16 cellular contexts compared by ENCODE assay signal in genomic region chr20:34712525-34713192, GRCh38. TPM values are rescaled to one million over a fixed set of nuclear protein-coding genes. Genes with fewer than 3 reads are reported as not detected.
DNase-seq lines count a peak whose midpoint lies in the region; ATAC-seq and TF ChIP-seq lines count a peak whose summit lies in the region.
"Had no signal": no experiment of that assay in that cellular context is flagged by ENCODE, and none has a peak within 500 bp of the region (broad histone marks: within the 10 kb centered on the region; RNA-seq: fewer than 3 reads in every experiment).

No MANE protein-coding gene starts in this region.

- TF ChIP-seq CTCF in glutamatergic neuron (IDR thresholded peaks at IDR 0.05; ENCODE audit: partially characterized antibody, unreplicated experiment) (no peak), psoas muscle (IDR thresholded peaks at IDR 0.05) (no peak)

- peaks cover 7% of the 10 kb centered on the region for H3K27me3 Mint-ChIP-seq in activated CD4-positive, alpha-beta T cell treated with anti-CD3 and anti-CD28 coated beads, Interleukin-2, amount 10 ng/mL, durations not matched to agents 24 days and 14 days
- H3K27me3 Mint-ChIP-seq in glutamatergic neuron (ENCODE audit: unreplicated experiment), result peaks cover 4% of the 10 kb centered on the region
- H3K27me3 Mint-ChIP-seq: stimulated activated naive CD8-positive, alpha-beta T cell treated with anti-CD3 and anti-CD28 coated beads, Interleukin-15, Interleukin-2, amounts not matched to agents 100 ng/mL and 50 ng/mL, for 24 hours had no signal

- H3K4me3 ChIP-seq in SJCRH30, result no peak overlapping the region
- no peak overlapping the region for H3K4me3 ChIP-seq in psoas muscle
- H3K4me3 ChIP-seq: dorsolateral prefrontal cortex, upper lobe of left lung had no signal

- peaks cover 20% of the 10 kb centered on the region for H3K4me1 ChIP-seq in SJCRH30
- peaks cover 16% of the 10 kb centered on the region for H3K4me1 ChIP-seq in psoas muscle

- no peak for DNase-seq in activated CD4-positive, alpha-beta T cell treated with anti-CD3 and anti-CD28 coated beads, Interleukin-2, amount 10 ng/mL, durations not matched to agents 24 days and 14 days
- no peak for DNase-seq in activated CD4-positive, alpha-beta T cell treated with anti-CD3 and anti-CD28 coated beads for 1 hour
- no peak for DNase-seq in SJCRH30
- DNase-seq in glutamatergic neuron, result no peak
- DNase-seq in psoas muscle, result no peak
- DNase-seq in AG08395 (ENCODE audit: low spot score), result no peak
- no peak for DNase-seq in GM19240 (ENCODE audit: insufficient read length, low spot score)
- no peak for DNase-seq in HPDE6-E6E7 (ENCODE audit: extremely low spot score)
- DNase-seq: DMS79 treated with DMSO at 0.1 percent for 48 hours, dorsolateral prefrontal cortex, left colon, NCI-H2107, upper lobe of left lung had no signal

- WGBS in psoas muscle, 3 donors, result 70 to 84% (median 74%) methylated on average over 5 of the region's 5 CpGs

- no peak for ATAC-seq in psoas muscle
- ATAC-seq: left colon had no signal

- H3K9me3 ChIP-seq in SJCRH30 (replicated peaks) (no peaks in the 10 kb centered on the region), psoas muscle (no peaks in the 10 kb centered on the region)
- H3K9me3 ChIP-seq: upper lobe of left lung had no signal

- H3K27ac Mint-ChIP-seq in activated CD4-positive, alpha-beta T cell treated with anti-CD3 and anti-CD28 coated beads, Interleukin-2, amount 10 ng/mL, durations not matched to agents 24 days and 14 days, result peak overlapping the region; percentile 37
- H3K27ac Mint-ChIP-seq in glutamatergic neuron (ENCODE audit: unreplicated experiment), result peak overlapping the region; percentile 3
- H3K27ac Mint-ChIP-seq: activated naive CD4-positive, alpha-beta T cell treated with anti-CD3 and anti-CD28 coated beads for 36 hours; stimulated activated naive CD8-positive, alpha-beta T cell treated with anti-CD3 and anti-CD28 coated beads, Interleukin-15, Interleukin-2, amounts not matched to agents 100 ng/mL and 50 ng/mL, for 24 hours; T-helper 1 cell treated with Interleukin-12 subunit alpha and Interleukin-12 subunit beta and Interleukin-4 antibody, amounts not matched to agents 30 μg/mL and 1 μg/mL, for 36 hours had no signal

- H3K9me3 Mint-ChIP-seq in activated CD4-positive, alpha-beta T cell treated with anti-CD3 and anti-CD28 coated beads, Interleukin-2, amount 10 ng/mL, durations not matched to agents 24 days and 14 days, result no peaks in the 10 kb centered on the region
- peaks cover 17% of the 10 kb centered on the region for H3K9me3 Mint-ChIP-seq in glutamatergic neuron (ENCODE audit: unreplicated experiment)
- H3K9me3 Mint-ChIP-seq: activated naive CD4-positive, alpha-beta T cell treated with anti-CD3 and anti-CD28 coated beads for 36 hours; stimulated activated naive CD8-positive, alpha-beta T cell treated with anti-CD3 and anti-CD28 coated beads, Interleukin-15, Interleukin-2, amounts not matched to agents 100 ng/mL and 50 ng/mL, for 24 hours; T-helper 1 cell treated with Interleukin-12 subunit alpha and Interleukin-12 subunit beta and Interleukin-4 antibody, amounts not matched to agents 30 μg/mL and 1 μg/mL, for 36 hours had no signal

- intact Hi-C loops in activated CD4-positive, alpha-beta T cell treated with anti-CD3 and anti-CD28 coated beads, Interleukin-2, amount 10 ng/mL, durations not matched to agents 24 days and 14 days (cut with micrococcal nuclease), result no loop called here
- intact Hi-C loops in psoas muscle (cut with DNase I), result no loop called here

- no peaks in the 10 kb centered on the region for H3K36me3 ChIP-seq in SJCRH30
- peaks cover 0 to 55% of the 10 kb centered on the region in 2 donors for H3K36me3 ChIP-seq in psoas muscle (ENCODE audit: insufficient read depth in 1 of 2, low read depth in 1 of 2)

- H3K27ac ChIP-seq in SJCRH30 (peak overlapping the region; percentile 2; the same call in 1 of the 2 replicates), psoas muscle (peak overlapping the region; percentile 60)
- H3K27ac ChIP-seq: upper lobe of left lung had no signal

- no peaks in the 10 kb centered on the region for H3K27me3 ChIP-seq in SJCRH30
- H3K27me3 ChIP-seq in psoas muscle (ENCODE audit: insufficient read depth in 3 of 3, low read length in 2 of 3), result no peaks in the 10 kb centered on the region
- H3K27me3 ChIP-seq: dorsolateral prefrontal cortex had no signal

- peaks cover 23% of the 10 kb centered on the region for H3K4me1 Mint-ChIP-seq in activated CD4-positive, alpha-beta T cell treated with anti-CD3 and anti-CD28 coated beads, Interleukin-2, amount 10 ng/mL, durations not matched to agents 24 days and 14 days
- peaks cover 16% of the 10 kb centered on the region for H3K4me1 Mint-ChIP-seq in glutamatergic neuron (ENCODE audit: low read depth, unreplicated experiment)

- H3K4me3 Mint-ChIP-seq in activated CD4-positive, alpha-beta T cell treated with anti-CD3 and anti-CD28 coated beads, Interleukin-2, amount 10 ng/mL, durations not matched to agents 24 days and 14 days, result no peak overlapping the region
- H3K4me3 Mint-ChIP-seq in glutamatergic neuron (ENCODE audit: unreplicated experiment), result peak overlapping the region; percentile 2
- H3K4me3 Mint-ChIP-seq: activated naive CD4-positive, alpha-beta T cell treated with anti-CD3 and anti-CD28 coated beads for 36 hours; stimulated activated naive CD8-positive, alpha-beta T cell treated with anti-CD3 and anti-CD28 coated beads, Interleukin-15, Interleukin-2, amounts not matched to agents 100 ng/mL and 50 ng/mL, for 24 hours; T-helper 1 cell treated with Interleukin-12 subunit alpha and Interleukin-12 subunit beta and Interleukin-4 antibody, amounts not matched to agents 30 μg/mL and 1 μg/mL, for 36 hours had no signal

- H3K36me3 Mint-ChIP-seq in activated CD4-positive, alpha-beta T cell treated with anti-CD3 and anti-CD28 coated beads, Interleukin-2, amount 10 ng/mL, durations not matched to agents 24 days and 14 days (ENCODE audit: low read depth), result peaks cover 25% of the 10 kb centered on the region
- no peaks in the 10 kb centered on the region for H3K36me3 Mint-ChIP-seq in glutamatergic neuron (ENCODE audit: unreplicated experiment)

RNA-seq across cellular contexts. Expression of gene TP53INP2, which starts 8.5 kb away (rescaled TPM):
- total RNA-seq in activated CD4-positive, alpha-beta T cell treated with anti-CD3 and anti-CD28 coated beads, Interleukin-2, amount 10 ng/mL, durations not matched to agents 24 days and 14 days, result 2.3 and 2.7 TPM in 2 replicates
- total RNA-seq in SJCRH30 (2014; rRNA removed; shearing (Covaris generic)), result 4.9 and 5.8 TPM in 2 replicates
- total RNA-seq in glutamatergic neuron (ENCODE audit: unreplicated experiment) (178 TPM), psoas muscle (10 to 100 TPM; 22.2 to 37.4 (median 27.8) TPM)
- polyA plus RNA-seq in psoas muscle, result 10 to 100 TPM; 20.5 to 42.8 (median 23.8) TPM

RNA-seq across cellular contexts. Expression of gene PIGU, which starts 35.8 kb away (rescaled TPM):
- total RNA-seq in activated CD4-positive, alpha-beta T cell treated with anti-CD3 and anti-CD28 coated beads, Interleukin-2, amount 10 ng/mL, durations not matched to agents 24 days and 14 days, result 26.4 and 27.1 TPM in 2 replicates
- 48.2 and 50.5 TPM in 2 replicates for total RNA-seq in SJCRH30 (2014; rRNA removed; shearing (Covaris generic))
- total RNA-seq in glutamatergic neuron (ENCODE audit: unreplicated experiment), result 19.4 TPM
- 10 to 100 TPM in 3 of 4 donors, 1 to 10 TPM in 1; 9.5 to 15.0 (median 10.6) TPM for total RNA-seq in psoas muscle
- polyA plus RNA-seq in psoas muscle, result 10 to 100 TPM; 16.4 to 34.2 (median 17.1) TPM
